In genomic region chr17:76080207-76080933, GRCh38 we compare ENCODE assay signal across 8 cellular contexts. TPM values are rescaled to one million over a fixed set of nuclear protein-coding genes. Genes with fewer than 3 reads are reported as not detected.
DNase-seq lines count a peak whose midpoint lies in the region; ATAC-seq and TF ChIP-seq lines count a peak whose summit lies in the region.
"Had no signal": no experiment of that assay in that cellular context is flagged by ENCODE, and none has a peak within 500 bp of the region (broad histone marks: within the 10 kb centered on the region; RNA-seq: fewer than 3 reads in every experiment).

No MANE protein-coding gene starts in this region.

- H3K4me3 Mint-ChIP-seq in WTC11: peak overlapping the region; percentile 59

- peaks cover 45% of the 10 kb centered on the region for H3K4me1 Mint-ChIP-seq in WTC11

- H3K27me3 ChIP-seq in osteoblast (ENCODE audit: insufficient read depth, low read length): peaks cover 46% of the 10 kb centered on the region

- H3K36me3 Mint-ChIP-seq in WTC11: peaks cover 12% of the 10 kb centered on the region

- POLR2A ChIA-PET in WTC11 (lab: Charles Lee) (interaction anchor here (0.6 to 1.1 kb wide), 4 partner anchors 13 to 176 kb away, joined by 3 to 7 read pairs (median 4); partner anchors contain the start of genes ACOX1 and MRPL38), GM10248 (lab: Yijun Ruan, JAX) (interaction anchor here (1.2 kb wide), 1 partner anchor 14 kb away, joined by 3 read pairs; no protein-coding TSS in a partner anchor)

- TF ChIP-seq CTCF in WTC11 (IDR thresholded peaks at IDR 0.05) (no peak), osteoblast (IDR thresholded peaks at IDR 0.05; ENCODE audit: extremely low read depth, low read depth, low read length) (no peak), GM10248 (IDR thresholded peaks at IDR 0.05; ENCODE audit: control extremely low read depth, extremely low read depth, low read depth, missing control alignments) (no peak)

- no peaks in the 10 kb centered on the region for H3K4me1 ChIP-seq in osteoblast (ENCODE audit: insufficient read depth, low read length)

- H3K27ac ChIP-seq in osteoblast (ENCODE audit: low read depth, low read length): no peak overlapping the region

- no peak overlapping the region for H3K4me2 ChIP-seq in osteoblast (ENCODE audit: insufficient read depth, low read length)

- no peaks in the 10 kb centered on the region for H3K9me3 Mint-ChIP-seq in WTC11

- peaks cover 15% of the 10 kb centered on the region for H3K36me3 ChIP-seq in osteoblast (ENCODE audit: insufficient read depth, low read length)

- H3K27me3 Mint-ChIP-seq in WTC11 (ENCODE audit: low read depth): peaks cover 44% of the 10 kb centered on the region

- peaks cover 7% of the 10 kb centered on the region for H4K20me1 ChIP-seq in osteoblast (ENCODE audit: insufficient read depth, low read length)

- H3K79me2 ChIP-seq in osteoblast (ENCODE audit: insufficient read depth, low read length): no peaks in the 10 kb centered on the region

- H3K4me3 ChIP-seq in osteoblast (ENCODE audit: insufficient read depth, low read length): no peak overlapping the region
- H3K4me3 ChIP-seq: MG63 had no signal

- peak; percentile 31 for ATAC-seq in WTC11
- no peak for ATAC-seq in GM18873 (IDR thresholded peaks at IDR 0.05; ENCODE audit: low FRiP score, unreplicated experiment)

- no peaks in the 10 kb centered on the region for H3K9me3 ChIP-seq in osteoblast (ENCODE audit: low read depth, low read length)
- H3K9me3 ChIP-seq: MG63 had no signal

- no peak overlapping the region for H3K27ac Mint-ChIP-seq in WTC11

- CTCF ChIA-PET in WTC11 (lab: Charles Lee): interaction anchor here (0.6 to 3.7 kb wide), 19 partner anchors 9 to 219 kb away, joined by 3 to 26 read pairs (median 4); partner anchors contain the start of genes CDK3, MRPL38 and UBALD2
- CTCF ChIA-PET in GM10248 (lab: Yijun Ruan, JAX): interaction anchor here (1.0 to 1.9 kb wide), 5 partner anchors 15 to 199 kb away, joined by 3 to 9 read pairs (median 3); no protein-coding TSS in a partner anchor

- H2AFZ ChIP-seq in osteoblast (ENCODE audit: low read length): no peak overlapping the region

- DNase-seq in NCI-H1417 (lab: John Stamatoyannopoulos, UW): peak in 2 of 3 experiments; percentile 53 to 63
- DNase-seq in NCI-H1417 treated with DMSO at 0.1 percent for 48 hours (lab: John Stamatoyannopoulos, UW): no peak
- DNase-seq in WTC11 (ENCODE audit: low spot score): peak; percentile 49
- DNase-seq in osteoblast (ENCODE audit: insufficient read length, low spot score, missing footprints): peak; percentile 90
- no peak for DNase-seq in GM10248 (ENCODE audit: extremely low spot score)
- DNase-seq: activated CD4-positive, alpha-beta T cell treated with anti-CD3 and anti-CD28 coated beads, Interleukin-2, amount 50 U/mL, for 4 hours; MG63 had no signal

TF ChIP-seq in WTC11, 78 proteins besides CTCF, POLR2A, EP300 and RAD21 (continues in another document):
- TF ChIP-seq JUN (CRISPR knock-in tag; IDR thresholded peaks at IDR 0.05): no peak
- no peak for TF ChIP-seq GRHL2 (CRISPR knock-in tag; IDR thresholded peaks at IDR 0.05; ENCODE audit: insufficient replicate concordance, severe bottlenecking)
- TF ChIP-seq NFE2L1 (CRISPR knock-in tag; IDR thresholded peaks at IDR 0.05): no peak; the same call in 1 of the 2 replicates
- no peak for TF ChIP-seq ATF3 (CRISPR knock-in tag; conservative IDR thresholded peaks at IDR 0.05)
- peak; percentile 26; the same call in 1 of the 2 replicates for TF ChIP-seq EMX1 (CRISPR knock-in tag; IDR thresholded peaks at IDR 0.05)
- no peak for TF ChIP-seq ZNF512 (CRISPR knock-in tag; IDR thresholded peaks at IDR 0.05; ENCODE audit: borderline replicate concordance)
- no peak for TF ChIP-seq ZNF423 (CRISPR knock-in tag; IDR thresholded peaks at IDR 0.05)
- peak; percentile 58; the same call in 1 of the 2 replicates for TF ChIP-seq ZNF532 (CRISPR knock-in tag; IDR thresholded peaks at IDR 0.05; ENCODE audit: borderline replicate concordance)
- TF ChIP-seq FOXK1 (CRISPR knock-in tag; IDR thresholded peaks at IDR 0.05): no peak
- no peak for TF ChIP-seq JAZF1 (CRISPR knock-in tag; IDR thresholded peaks at IDR 0.05)
- peak; percentile 67; the same call in 1 of the 2 replicates for TF ChIP-seq ERG (CRISPR knock-in tag; IDR thresholded peaks at IDR 0.05)
- TF ChIP-seq TP53 (CRISPR knock-in tag; IDR thresholded peaks at IDR 0.05): peak; percentile 44; the same call in 1 of the 2 replicates
- no peak for TF ChIP-seq SMAD4 (CRISPR knock-in tag; IDR thresholded peaks at IDR 0.05)
- TF ChIP-seq RORB (CRISPR knock-in tag; IDR thresholded peaks at IDR 0.05): no peak
- TF ChIP-seq NR2C2 (CRISPR knock-in tag; IDR thresholded peaks at IDR 0.05): no peak
- no peak for TF ChIP-seq GTF2I (CRISPR knock-in tag; conservative IDR thresholded peaks at IDR 0.05)
- no peak for TF ChIP-seq ELF4 (CRISPR knock-in tag; IDR thresholded peaks at IDR 0.05; ENCODE audit: low read depth)
- no peak for TF ChIP-seq IRF2 (CRISPR knock-in tag; IDR thresholded peaks at IDR 0.05; ENCODE audit: borderline replicate concordance, low read depth)
- no peak for TF ChIP-seq OVOL2 (CRISPR knock-in tag; IDR thresholded peaks at IDR 0.05; ENCODE audit: borderline replicate concordance)
- TF ChIP-seq ZNF671 (CRISPR knock-in tag; IDR thresholded peaks at IDR 0.05): no peak

RNA-seq across cellular contexts. Expression of gene ZACN, which starts 1.4 kb away (rescaled TPM):
- total RNA-seq in WTC11 (2021) (0.07 to 0.28 TPM (median 0.11 TPM) in 3 replicates), osteoblast (not detected in 2 replicates)

RNA-seq across cellular contexts. Expression of gene GALR2, which starts 5.8 kb away (rescaled TPM):
- 1.7 to 2.9 TPM (median 2.0 TPM) in 3 replicates for total RNA-seq in WTC11 (2021)
- 0.29 TPM in 1 of 2 replicates, not detected in the other for total RNA-seq in osteoblast

RNA-seq across cellular contexts. Expression of gene SRP68, which starts 8.1 kb away (rescaled TPM):
- 80.5 to 90.7 TPM (median 82.0 TPM) in 3 replicates for total RNA-seq in WTC11 (2021)
- 22.7 and 25.3 TPM in 2 replicates for total RNA-seq in osteoblast

RNA-seq across cellular contexts. Expression of gene EXOC7, which starts 23.2 kb away (rescaled TPM):
- total RNA-seq in WTC11 (2021) (90.0 to 126 TPM (median 96.2 TPM) in 3 replicates), osteoblast (102 TPM in 2 replicates)

RNA-seq across cellular contexts. Expression of gene EVPL, which starts 53.3 kb away (rescaled TPM):
- total RNA-seq in WTC11 (2021) (0.46 to 1.3 TPM (median 0.62 TPM) in 3 replicates), osteoblast (not detected in 2 replicates)

Comparison
In these comparisons a context has a peak if more than half of its experiments do, and no peak if none do; other contexts are left out.
1. DNase-seq: peak in NCI-H1417 (2 of 3), WTC11 (single experiment) and osteoblast (single experiment); none in NCI-H1417 treated with DMSO at 0.1 percent for 48 hours (single experiment) and GM10248 (single experiment).